In the genomic region with DNA sequence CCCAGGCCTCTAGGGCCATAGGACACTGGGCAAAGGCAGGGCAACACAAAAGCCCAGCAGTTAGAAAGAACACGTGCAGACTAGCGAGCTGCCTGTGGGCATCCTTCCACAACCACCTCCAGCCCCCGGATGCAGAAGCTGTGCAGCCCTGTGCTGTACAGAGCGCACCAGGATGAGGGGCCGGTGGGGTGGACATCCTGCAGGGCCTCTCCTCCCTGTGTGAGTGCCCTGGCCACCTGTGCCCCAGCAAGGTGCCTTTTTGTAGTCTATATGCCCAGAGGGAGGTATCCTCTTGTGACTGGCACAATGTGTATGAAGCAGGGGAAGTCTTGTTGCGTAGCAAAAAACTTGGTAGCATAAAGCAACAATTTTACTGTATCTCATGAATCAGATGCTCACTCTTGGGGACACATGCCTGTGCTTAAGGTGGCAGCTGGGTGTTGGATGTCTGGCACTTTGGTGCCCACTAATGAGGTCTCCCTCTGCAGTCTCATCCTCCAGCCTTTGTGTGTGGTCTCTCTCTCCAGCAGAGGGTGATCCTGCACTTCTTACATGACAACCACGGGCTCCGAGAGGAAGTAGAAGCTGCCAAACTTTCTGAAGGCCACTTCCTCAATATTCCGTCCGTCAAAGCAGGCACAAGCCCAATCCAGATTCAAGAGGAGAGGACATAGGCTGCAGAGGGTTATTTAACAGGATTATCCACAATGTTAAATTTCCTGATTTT, we compare ENCODE assay signal across 8 cellular contexts. TPM values are rescaled to one million over a fixed set of nuclear protein-coding genes. Genes with fewer than 3 reads are reported as not detected.
DNase-seq lines count a peak whose midpoint lies in the region; ATAC-seq and TF ChIP-seq lines count a peak whose summit lies in the region.

No MANE protein-coding gene starts in this region.

- no peaks in the 10 kb centered on the region for H3K27me3 ChIP-seq in neutrophil

- H3K36me3 ChIP-seq in HEK293 (ENCODE audit: control insufficient read depth in 2 of 2, insufficient read depth in 1 of 2, low read length in 2 of 2), result peaks cover 15 to 90% of the 10 kb centered on the region in 2 experiments
- peaks cover 17% of the 10 kb centered on the region for H3K36me3 ChIP-seq in neutrophil

- DNase-seq in stimulated activated CD8-positive, alpha-beta memory T cell treated with anti-CD3 and anti-CD28 coated beads, Interleukin-12 subunit alpha, Interleukin-12 subunit beta, amount 100 ng/mL, for 1 hour (ENCODE audit: low read depth), result peak; percentile 22
- no peak for DNase-seq in stimulated activated CD8-positive, alpha-beta memory T cell treated with anti-CD3 and anti-CD28 coated beads, Interleukin-4, amount 100 ng/mL, for 48 hours
- DNase-seq in NCI-H226 (peak; percentile 16), fibroblast of pulmonary artery (ENCODE audit: low read depth) (peak; percentile 92), 8988T (no peak)
- peak; percentile 35 for DNase-seq in activated T-cell treated with anti-CD3 and anti-CD28 coated beads, Interleukin-2, amount 50 U/mL, for 4 hours

- H3K36me3 Mint-ChIP-seq in activated T-cell treated with anti-CD3 and anti-CD28 coated beads, Interleukin-2, amount 50 U/mL, for 4 hours (ENCODE audit: insufficient read depth), result peaks cover 6% of the 10 kb centered on the region

- no peaks in the 10 kb centered on the region for H3K9me3 Mint-ChIP-seq in activated T-cell treated with anti-CD3 and anti-CD28 coated beads, Interleukin-2, amount 50 U/mL, for 4 hours

- H3K4me3 Mint-ChIP-seq in activated T-cell treated with anti-CD3 and anti-CD28 coated beads, Interleukin-2, amount 50 U/mL, for 4 hours, result peak overlapping the region; percentile 55

- H3K4me3 ChIP-seq in HEK293 (ENCODE audit: low read depth, low read length) (no peak overlapping the region), fibroblast of pulmonary artery (replicated peaks; ENCODE audit: low read depth, low read length) (no peak overlapping the region), neutrophil (ENCODE audit: low read depth in 1 of 2, low read length in 1 of 2) (no peak overlapping the region)

- H3K9me3 ChIP-seq in HEK293 (ENCODE audit: control insufficient read depth, insufficient read depth, low read depth, low read length) (no peaks in the 10 kb centered on the region), neutrophil (no peaks in the 10 kb centered on the region)

- POLR2A ChIA-PET in HEK293 (lab: Yijun Ruan, JAX), result interaction anchor here (1.0 kb wide), 1 partner anchor 9 kb away, joined by 3 read pairs; a partner anchor contains a TSS

- ATAC-seq in activated T-cell treated with anti-CD3 and anti-CD28 coated beads, Interleukin-2, amount 50 U/mL, for 4 hours, result peak; percentile 82

- H3K4me1 ChIP-seq in HEK293 (ENCODE audit: control insufficient read depth, insufficient read depth, low read length), result no peaks in the 10 kb centered on the region
- peaks cover 8 to 12% of the 10 kb centered on the region in 2 experiments for H3K4me1 ChIP-seq in neutrophil (ENCODE audit: control insufficient read depth in 1 of 2, insufficient read depth in 1 of 2, low read depth in 1 of 2, low read length in 1 of 2)

- peaks cover 9% of the 10 kb centered on the region for H3K4me1 Mint-ChIP-seq in activated T-cell treated with anti-CD3 and anti-CD28 coated beads, Interleukin-2, amount 50 U/mL, for 4 hours (ENCODE audit: low read depth)

- no peak overlapping the region for H3K27ac ChIP-seq in HEK293 (ENCODE audit: extremely low read depth, low read depth, low read length)
- peak overlapping the region; percentile 67 for H3K27ac ChIP-seq in neutrophil

- peak; percentile 40; the same call in 1 of the 2 replicates for TF ChIP-seq CTCF in HEK293 (tag by site-specific recombination; IDR thresholded peaks at IDR 0.05)
- peak; percentile 86 for TF ChIP-seq CTCF in fibroblast of pulmonary artery (IDR thresholded peaks at IDR 0.05; ENCODE audit: low read length, missing control alignments)
- peak; percentile 79 for TF ChIP-seq CTCF in neutrophil (IDR thresholded peaks at IDR 0.05)

- no peaks in the 10 kb centered on the region for H3K27me3 Mint-ChIP-seq in activated T-cell treated with anti-CD3 and anti-CD28 coated beads, Interleukin-2, amount 50 U/mL, for 4 hours (ENCODE audit: low read depth)

- CTCF ChIA-PET in HEK293 (lab: Yijun Ruan, JAX), result interaction anchor here (0.5 to 1.4 kb wide), 3 partner anchors 189 to 1262 kb away, joined by 3 to 4 read pairs (median 4); no protein-coding TSS in a partner anchor

TF ChIP-seq in HEK293, 187 proteins besides CTCF, POLR2A, EP300 and RAD21:
- TF ChIP-seq ZIC2 (tag by site-specific recombination; IDR thresholded peaks at IDR 0.05) (peak; percentile 51), ZNF830 (tag by site-specific recombination; IDR thresholded peaks at IDR 0.05; ENCODE audit: low read depth) (no peak), ZNF654 (tag by site-specific recombination; IDR thresholded peaks at IDR 0.05; ENCODE audit: low read depth) (peak; percentile 57)

RNA-seq across cellular contexts. Expression of a gene that starts 8.7 kb away (rescaled TPM):
- 10 to 100 TPM; 19.7 to 26.2 (median 20.7) TPM for total RNA-seq in activated T-cell treated with anti-CD3 and anti-CD28 coated beads, Interleukin-2, amount 50 U/mL, for 4 hours

Comparison
In these comparisons a context has a peak if more than half of its experiments do, and no peak if none do; other contexts are left out.
1. DNase-seq: peak in stimulated activated CD8-positive, alpha-beta memory T cell treated with anti-CD3 and anti-CD28 coated beads, Interleukin-12 subunit alpha, Interleukin-12 subunit beta, amount 100 ng/mL, for 1 hour (single experiment), NCI-H226 (single experiment), activated T-cell treated with anti-CD3 and anti-CD28 coated beads, Interleukin-2, amount 50 U/mL, for 4 hours (single experiment) and fibroblast of pulmonary artery (single experiment); none in stimulated activated CD8-positive, alpha-beta memory T cell treated with anti-CD3 and anti-CD28 coated beads, Interleukin-4, amount 100 ng/mL, for 48 hours (single experiment) and 8988T (single experiment).
2. Peak in every context shown above with its lines, with median percentiles within 50 percentile points of each other: CTCF ChIP-seq.